In the genomic region with DNA sequence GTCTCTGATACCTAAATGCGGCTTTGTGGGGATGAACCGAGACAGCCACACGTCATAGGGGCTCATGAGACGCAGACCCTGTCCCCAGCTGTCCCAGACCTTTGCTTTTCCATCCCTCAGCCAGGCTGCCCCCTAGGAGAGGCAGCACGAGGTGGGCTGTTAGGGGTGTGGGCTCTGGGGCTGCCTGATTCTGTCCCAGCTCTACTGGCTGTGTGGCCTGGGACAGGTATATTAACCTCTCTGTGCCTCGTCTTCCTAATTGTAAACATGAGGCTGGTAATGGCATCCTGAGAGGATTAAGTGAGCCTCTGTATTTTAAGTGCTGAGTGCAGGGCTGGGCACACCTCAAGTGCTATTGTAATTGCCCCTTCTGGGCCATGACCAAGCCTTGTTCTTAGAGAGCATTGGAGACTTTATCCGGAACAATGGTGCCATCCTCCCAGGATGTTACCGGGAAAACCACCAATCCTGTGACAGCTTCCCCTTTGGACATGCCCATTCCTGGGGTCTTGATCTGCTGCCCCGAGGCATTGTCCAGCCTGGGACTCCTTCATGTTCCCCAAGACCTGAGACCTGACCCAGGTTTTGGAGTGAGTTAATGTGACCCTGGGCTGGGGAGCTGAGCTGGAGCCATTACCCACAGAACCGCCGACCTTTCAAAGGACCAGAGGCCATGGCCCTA, we compare ENCODE assay signal across 21 cellular contexts. TPM values are rescaled to one million over a fixed set of nuclear protein-coding genes. Genes with fewer than 3 reads are reported as not detected.
DNase-seq lines count a peak whose midpoint lies in the region; ATAC-seq, FAIRE-seq and TF ChIP-seq lines count a peak whose summit lies in the region.
"Had no signal": no experiment of that assay in that cellular context is flagged by ENCODE, and none has a peak within 500 bp of the region (broad histone marks: within the 10 kb centered on the region; RNA-seq: fewer than 3 reads in every experiment).

No MANE protein-coding gene starts in this region.

- H3K23ac ChIP-seq in neuronal stem cell (ENCODE audit: low read depth, low read length, poor library complexity), result no peak overlapping the region

- TF ChIP-seq CTCF in right atrium auricular region (IDR thresholded peaks at IDR 0.05) (no peak), bronchial epithelial cell (IDR thresholded peaks at IDR 0.05; ENCODE audit: insufficient read depth, low read length, severe bottlenecking) (no peak), upper lobe of left lung (IDR thresholded peaks at IDR 0.05) (no peak)

- H3K36me3 ChIP-seq in right atrium auricular region, result no peaks in the 10 kb centered on the region
- peaks cover 24% of the 10 kb centered on the region for H3K36me3 ChIP-seq in bronchial epithelial cell (ENCODE audit: control insufficient read depth, insufficient read depth, low read length)
- H3K36me3 ChIP-seq in neuronal stem cell (replicated peaks in 1 of 2; ENCODE audit: control insufficient read depth in 2 of 2, insufficient read depth in 2 of 2, low read length in 2 of 2), result no peaks in the 10 kb centered on the region
- H3K36me3 ChIP-seq in upper lobe of left lung, result no peaks in the 10 kb centered on the region
- H3K36me3 ChIP-seq: WERI-Rb-1 had no signal

- H3K4ac ChIP-seq in neuronal stem cell (ENCODE audit: low read length), result no peak overlapping the region

- no peak overlapping the region for H2AFZ ChIP-seq in neuronal stem cell (ENCODE audit: low read length)

- no peak for TF ChIP-seq EP300 in upper lobe of left lung (IDR thresholded peaks at IDR 0.05)

- peak overlapping the region; percentile 41 to 48 for H3K27ac ChIP-seq in right atrium auricular region
- H3K27ac ChIP-seq in neuronal stem cell (replicated peaks; ENCODE audit: low read length), result no peak overlapping the region
- H3K27ac ChIP-seq in upper lobe of left lung, result peak overlapping the region in 3 of 4 donors; percentile 65 to 86 (median 83)
- H3K27ac ChIP-seq: C4-2B, foreskin keratinocyte, SK-N-MC, WERI-Rb-1 had no signal

- H2BK15ac ChIP-seq in neuronal stem cell (ENCODE audit: low read length), result peak overlapping the region; percentile 39

- no CpG with 5 or more reads among the region's 11 CpGs for WGBS in neuronal stem cell (ENCODE audit: extremely low coverage in 2 of 2, insufficient read length in 2 of 2, insufficient replicate concordance in 1 of 2), 2 donors
- 76 to 92% methylated on average over 8 to 9 of the region's 11 CpGs for WGBS in upper lobe of left lung, 2 donors

- H3K9me3 ChIP-seq in right atrium auricular region, result no peaks in the 10 kb centered on the region
- no peaks in the 10 kb centered on the region for H3K9me3 ChIP-seq in neuronal stem cell (replicated peaks in 1 of 2; ENCODE audit: control insufficient read depth in 2 of 2, insufficient read depth in 1 of 2, low read depth in 1 of 2, low read length in 2 of 2)
- H3K9me3 ChIP-seq in upper lobe of left lung, result no peaks in the 10 kb centered on the region

- DNase-seq in right atrium auricular region (ENCODE audit: low spot score) (no peak), Right ventricle myocardium superior (no peak), bronchial epithelial cell (ENCODE audit: low read depth) (no peak), neuronal stem cell (ENCODE audit: low spot score) (no peak), upper lobe of left lung (no peak), COLO668 (lab: John Stamatoyannopoulos, UW; ENCODE audit: unreplicated experiment) (no peak), activated gamma-delta T cell (lab: John Stamatoyannopoulos, UW) (no peak), medulla oblongata (ENCODE audit: extremely low spot score) (no peak)
- DNase-seq: activated CD8-positive, alpha-beta memory T cell treated with anti-CD3 and anti-CD28 coated beads, Interleukin-2, amount 50 U/mL, for 48 hours; activated effector memory CD4-positive, alpha-beta T cell treated with Interleukin-2 at 50 U/mL for 16 hours; foreskin keratinocyte; KBM-7; kidney glomerular epithelial cell; MV-4-11; NCI-H187; NCI-H446; stimulated activated CD8-positive, alpha-beta memory T cell treated with anti-CD3 and anti-CD28 coated beads, Interleukin-4, amount 100 ng/mL, for 48 hours; WERI-Rb-1 had no signal

- no peak overlapping the region for H3K14ac ChIP-seq in neuronal stem cell (ENCODE audit: low read length)

- peak overlapping the region; percentile 59 for H2BK12ac ChIP-seq in neuronal stem cell (ENCODE audit: low read length)

- ATAC-seq in Right ventricle myocardium superior (ENCODE audit: poor library complexity), result no peak
- no peak for ATAC-seq in upper lobe of left lung (ENCODE audit: low FRiP score in 2 of 2)

- H3K4me1 ChIP-seq in right atrium auricular region (peaks cover 0 to 65% of the 10 kb centered on the region in 2 donors), neuronal stem cell (ENCODE audit: control insufficient read depth in 2 of 2, insufficient read depth in 1 of 2, low read depth in 1 of 2, low read length in 2 of 2) (peaks cover 27 to 48% of the 10 kb centered on the region in 2 donors), upper lobe of left lung (peaks cover 33 to 47% (median 39%) of the 10 kb centered on the region in 4 donors)

- H3K27me3 ChIP-seq in right atrium auricular region (no peaks in the 10 kb centered on the region), bronchial epithelial cell (ENCODE audit: control insufficient read depth, insufficient read depth, low read length) (no peaks in the 10 kb centered on the region), neuronal stem cell (ENCODE audit: control insufficient read depth in 3 of 3, insufficient read depth in 3 of 3, low read depth in 1 of 3, low read length in 3 of 3) (no peaks in the 10 kb centered on the region), upper lobe of left lung (no peaks in the 10 kb centered on the region)
- H3K27me3 ChIP-seq: foreskin keratinocyte had no signal

- intact Hi-C loops in Right ventricle myocardium superior (cut with DNase I), result no loop called here

- TF ChIP-seq POLR2A in upper lobe of left lung (IDR thresholded peaks at IDR 0.05), result no peak

- H2BK5ac ChIP-seq in neuronal stem cell (ENCODE audit: low read length), result no peak overlapping the region

- no peak overlapping the region for H3K9ac ChIP-seq in neuronal stem cell (ENCODE audit: low read depth, low read length, poor library complexity)

- H4K8ac ChIP-seq in neuronal stem cell (ENCODE audit: low read depth, low read length), result no peak overlapping the region

- H3K4me3 ChIP-seq in right atrium auricular region (no peak overlapping the region), bronchial epithelial cell (ENCODE audit: low read depth, low read length) (no peak overlapping the region), neuronal stem cell (ENCODE audit: low read length in 2 of 2) (no peak overlapping the region), upper lobe of left lung (no peak overlapping the region)
- H3K4me3 ChIP-seq: SK-N-MC had no signal

- H2BK120ac ChIP-seq in neuronal stem cell (ENCODE audit: low read depth, low read length), result no peak overlapping the region

- H3K18ac ChIP-seq in neuronal stem cell (ENCODE audit: low read length), result peak overlapping the region; percentile 58

- peak overlapping the region; percentile 95 for H2AK5ac ChIP-seq in neuronal stem cell (ENCODE audit: low read depth, low read length)

- no peak overlapping the region for H4K91ac ChIP-seq in neuronal stem cell (ENCODE audit: low read depth, low read length, poor library complexity)

- peak; percentile 80 for FAIRE-seq in bronchial epithelial cell (lab: Jason Lieb, UNC)

- no peak overlapping the region for H3K4me2 ChIP-seq in neuronal stem cell (ENCODE audit: insufficient read depth, low read length, poor library complexity, severe bottlenecking)

- H3K79me1 ChIP-seq in neuronal stem cell (ENCODE audit: low read depth, low read length), result no peaks in the 10 kb centered on the region

RNA-seq across cellular contexts. Expression of a gene that starts 5.1 kb away (rescaled TPM):
- total RNA-seq in right atrium auricular region, result 10 to 100 TPM; 12.6 to 25.5 TPM
- total RNA-seq in Right ventricle myocardium superior, result 23.0 TPM
- total RNA-seq in bronchial epithelial cell, result 21.1 and 45.3 TPM in 2 replicates
- polyA plus RNA-seq in neuronal stem cell (2013, experiment 1 of 2), result 127 TPM
- polyA plus RNA-seq in neuronal stem cell (2013, experiment 2 of 2), result 124 TPM
- 10 to 100 TPM; 34.6 to 89.3 (median 40.4) TPM for total RNA-seq in upper lobe of left lung

RNA-seq across cellular contexts. Expression of a gene that starts 34.6 kb away (rescaled TPM):
- total RNA-seq in right atrium auricular region (1 to 10 TPM in 1 of 2 donors, under 1 TPM in 1; 0.75 to 1.0 TPM), Right ventricle myocardium superior (0.48 TPM), bronchial epithelial cell (0.13 TPM in 1 of 2 replicates, not detected in the other), upper lobe of left lung (10 to 100 TPM in 2 of 6 donors, 1 to 10 TPM in 4; 3.1 to 17.2 (median 8.4) TPM)
- polyA plus RNA-seq in neuronal stem cell (2013, experiment 1 of 2), result 0.25 TPM
- 0.33 TPM for polyA plus RNA-seq in neuronal stem cell (2013, experiment 2 of 2)
- total RNA-seq: foreskin keratinocyte, neural crest cell had no signal
- polyA plus RNA-seq: foreskin keratinocyte had no signal
